In genomic region chr6:25277857-25278256, GRCh38 we compare ENCODE assay signal across 1 cellular context.
TF ChIP-seq lines count a peak whose summit lies in the region.

No MANE protein-coding gene starts in this region.

TF ChIP-seq in GM23338, 12 proteins besides CTCF, POLR2A, EP300 and RAD21 (continued from another document):
- TF ChIP-seq REST (IDR thresholded peaks at IDR 0.05; ENCODE audit: unreplicated experiment) (no peak), EZH2phosphoT487 (IDR thresholded peaks at IDR 0.05; ENCODE audit: unreplicated experiment) (no peak), STAT1 (IDR thresholded peaks at IDR 0.05; ENCODE audit: unreplicated experiment) (no peak), CREB1 (CRISPR knock-in tag; IDR thresholded peaks at IDR 0.05; ENCODE audit: low read depth) (no peak)
